In genomic region chrX:581066-581465, GRCh38 we compare ENCODE assay signal across 19 cellular contexts. TPM values are rescaled to one million over a fixed set of nuclear protein-coding genes. Genes with fewer than 3 reads are reported as not detected.
DNase-seq lines count a peak whose midpoint lies in the region; ATAC-seq, FAIRE-seq and TF ChIP-seq lines count a peak whose summit lies in the region.
"Had no signal": no experiment of that assay in that cellular context is flagged by ENCODE, and none has a peak within 500 bp of the region (broad histone marks: within the 10 kb centered on the region; RNA-seq: fewer than 3 reads in every experiment).

No MANE protein-coding gene starts in this region.

- WGBS in K562 (ENCODE audit: insufficient coverage, low coverage, missing lambda C conversion rate) = 0% methylated on average over 1 of the region's 1 CpG
- WGBS in small intestine, 3 donors = 87 to 91% (median 89%) methylated on average over 1 of the region's 1 CpG

- DNase-seq in CD8-positive, alpha-beta T cell = no peak
- DNase-seq in H4 (ENCODE audit: low spot score) (peak; percentile 0), K562 (ENCODE audit: extremely low read depth in 1 of 4, low spot score in 3 of 4) (no peak), small intestine (no peak)
- DNase-seq in stimulated activated CD4-positive, alpha-beta T cell treated with anti-CD3 and anti-CD28 coated beads, Interleukin-1b, Interleukin-23, amount 100 ng/mL, for 48 hours = no peak
- DNase-seq: C1 segment of cervical spinal cord; Caco-2; CD4-positive, alpha-beta memory T cell; DMS153; DND-41; GDM1; GOT3; H7; HCEC 1CT; HFFc6 had no signal

- H3K4me1 ChIP-seq in CD8-positive, alpha-beta T cell (ENCODE audit: insufficient read depth, low read length) = no peaks in the 10 kb centered on the region
- H3K4me1 ChIP-seq in K562 (replicated peaks in 1 of 2; ENCODE audit: control insufficient read depth in 2 of 2, insufficient read depth in 2 of 2, low read length in 2 of 2) (no peaks in the 10 kb centered on the region), small intestine (ENCODE audit: control insufficient read depth in 2 of 2, insufficient read depth in 1 of 2, low read depth in 1 of 2, low read length in 1 of 2) (no peaks in the 10 kb centered on the region)
- H3K4me1 ChIP-seq: Caco-2 had no signal

- no peak overlapping the region for H2AFZ ChIP-seq in K562 (ENCODE audit: low read depth, low read length)

- no peak for TF ChIP-seq RAD21 in K562 (CRISPR knock-in tag; conservative IDR thresholded peaks at IDR 0.05 in 1 of 2, IDR thresholded peaks at IDR 0.05 in 1 of 2)

- no peak overlapping the region for H3K4me2 ChIP-seq in K562 (ENCODE audit: insufficient read depth, low read length)

- no peaks in the 10 kb centered on the region for H3K36me3 ChIP-seq in CD8-positive, alpha-beta T cell (ENCODE audit: insufficient read depth, low read length)
- H3K36me3 ChIP-seq in K562 (ENCODE audit: control insufficient read depth, insufficient read depth, low read length) (no peaks in the 10 kb centered on the region), small intestine (ENCODE audit: control insufficient read depth in 2 of 2, insufficient read depth in 2 of 2, low read length in 2 of 2) (no peaks in the 10 kb centered on the region)

- no peak for TF ChIP-seq EP300 in K562 (IDR thresholded peaks at IDR 0.05; ENCODE audit: low read length)

- FAIRE-seq in K562 (lab: Jason Lieb, UNC) (no peak), small intestine (lab: Jason Lieb, UNC) (no peak)
- FAIRE-seq: GM12878 had no signal

- H3K27ac Mint-ChIP-seq in CD8-positive, alpha-beta T cell = no peak overlapping the region
- H3K27ac Mint-ChIP-seq: CD4-positive, alpha-beta memory T cell; HFFc6 had no signal

- POLR2A ChIA-PET in CD8-positive, alpha-beta T cell (lab: Charles Lee) = no interaction called here
- POLR2A ChIA-PET in K562 (lab: Yijun Ruan, JAX) = no interaction called here

- H3K4me1 Mint-ChIP-seq in CD8-positive, alpha-beta T cell (ENCODE audit: low read depth) = no peaks in the 10 kb centered on the region
- H3K4me1 Mint-ChIP-seq: CD4-positive, alpha-beta memory T cell had no signal

- peaks cover 6% of the 10 kb centered on the region for H3K9me3 Mint-ChIP-seq in CD8-positive, alpha-beta T cell

- peaks cover 12% of the 10 kb centered on the region for H3K27me3 Mint-ChIP-seq in CD8-positive, alpha-beta T cell (ENCODE audit: low read depth)

- H3K9me3 ChIP-seq in CD8-positive, alpha-beta T cell (ENCODE audit: low read length) = no peaks in the 10 kb centered on the region
- H3K9me3 ChIP-seq in K562 (replicated peaks; ENCODE audit: control insufficient read depth, insufficient read depth, low read depth, low read length) = peaks cover 18% of the 10 kb centered on the region
- peaks cover 2% of the 10 kb centered on the region for H3K9me3 ChIP-seq in small intestine (ENCODE audit: control insufficient read depth, low read depth)

- CTCF ChIA-PET in CD8-positive, alpha-beta T cell (lab: Charles Lee) = no interaction called here
- CTCF ChIA-PET in K562 (lab: Yijun Ruan, JAX; ENCODE audit: low intra/inter-chr PET ratio) = no interaction called here

- in situ Hi-C loops in K562 (cut with MboI) = no loop called here

- TF ChIP-seq POLR2A in K562 (conservative IDR thresholded peaks at IDR 0.05) = no peak

- no peaks in the 10 kb centered on the region for H3K36me3 Mint-ChIP-seq in CD8-positive, alpha-beta T cell
- H3K36me3 Mint-ChIP-seq: CD4-positive, alpha-beta memory T cell had no signal

- H3K9me1 ChIP-seq in K562 (ENCODE audit: control insufficient read depth, insufficient read depth, low read length) = no peaks in the 10 kb centered on the region

- H3K4me3 ChIP-seq in CD8-positive, alpha-beta T cell (ENCODE audit: low read depth, low read length) = no peak overlapping the region
- H3K4me3 ChIP-seq in K562 = no peak overlapping the region
- H3K4me3 ChIP-seq in small intestine (ENCODE audit: low read depth in 1 of 2, low read length in 2 of 2) = no peak overlapping the region
- H3K4me3 ChIP-seq: GM12878 had no signal

- no TSS peak for BruUV-seq in K562 (replicated peaks; lab: Mats Ljungman, UMichigan)

- ATAC-seq in CD8-positive, alpha-beta T cell = no peak
- ATAC-seq in K562 = no peak
- ATAC-seq in GM18873 (IDR thresholded peaks at IDR 0.05; ENCODE audit: low FRiP score, unreplicated experiment) = no peak
- ATAC-seq: GM12878 had no signal

- H3K27ac ChIP-seq in CD8-positive, alpha-beta T cell (ENCODE audit: low read depth, low read length) = no peak overlapping the region
- H3K27ac ChIP-seq in K562 (ENCODE audit: extremely low read depth, low read depth, low read length) (no peak overlapping the region), small intestine (ENCODE audit: low read depth in 1 of 2, low read length in 1 of 2) (no peak overlapping the region)

- intact Hi-C loops in CD8-positive, alpha-beta T cell (cut with DNase I, micrococcal nuclease) = no loop called here
- intact Hi-C loops in K562 (cut with micrococcal nuclease) = no loop called here

- H3K4me3 Mint-ChIP-seq in CD8-positive, alpha-beta T cell = no peak overlapping the region
- H3K4me3 Mint-ChIP-seq: CD4-positive, alpha-beta memory T cell; HFFc6 had no signal

- no peaks in the 10 kb centered on the region for H3K79me2 ChIP-seq in K562 (ENCODE audit: control insufficient read depth, insufficient read depth, low read length)

- H3K9ac ChIP-seq in K562 (ENCODE audit: insufficient read depth in 1 of 2, low read depth in 2 of 2, low read length in 2 of 2) = no peak overlapping the region

- peak; percentile 4 for TF ChIP-seq CTCF in CD8-positive, alpha-beta T cell (IDR thresholded peaks at IDR 0.05)
- TF ChIP-seq CTCF in K562 (IDR thresholded peaks at IDR 0.05 in 2 of 3, conservative IDR thresholded peaks at IDR 0.05 in 1 of 3; ENCODE audit: insufficient read depth in 2 of 3, low read depth in 1 of 3, low read length in 3 of 3) = no peak

- no peaks in the 10 kb centered on the region for H4K20me1 ChIP-seq in K562 (replicated peaks; ENCODE audit: control insufficient read depth, insufficient read depth, low read length)

- H3K27me3 ChIP-seq in CD8-positive, alpha-beta T cell (ENCODE audit: insufficient read depth, low read length) = no peaks in the 10 kb centered on the region
- H3K27me3 ChIP-seq in K562 (ENCODE audit: control insufficient read depth in 2 of 2, insufficient read depth in 2 of 2, low read length in 2 of 2) = no peaks in the 10 kb centered on the region
- no peaks in the 10 kb centered on the region for H3K27me3 ChIP-seq in small intestine (ENCODE audit: control insufficient read depth in 2 of 2, insufficient read depth in 2 of 2, low read length in 2 of 2)

TF ChIP-seq in K562, 482 proteins besides CTCF, POLR2A, EP300 and RAD21:
- TF ChIP-seq ELF1 (tag; IDR thresholded peaks at IDR 0.05) = no peak
- no peak for TF ChIP-seq ZBTB1 (CRISPR knock-in tag; IDR thresholded peaks at IDR 0.05; ENCODE audit: borderline replicate concordance, low read depth)
- no peak for TF ChIP-seq POLR3G (IDR thresholded peaks at IDR 0.05; ENCODE audit: extremely low read depth, insufficient read length, insufficient replicate concordance)
- TF ChIP-seq ZNF184 (CRISPR knock-in tag; IDR thresholded peaks at IDR 0.05) = no peak
- peak; percentile 63 for TF ChIP-seq DACH1 (IDR thresholded peaks at IDR 0.05; ENCODE audit: partially characterized antibody)
- no peak for TF ChIP-seq BMI1 (IDR thresholded peaks at IDR 0.05; ENCODE audit: low read length)
- TF ChIP-seq MXD1 (CRISPR knock-in tag; IDR thresholded peaks at IDR 0.05; ENCODE audit: borderline replicate concordance, poor library complexity, severe bottlenecking) = no peak

RNA-seq across cellular contexts. Expression of gene SHOX, which starts 49.5 kb away (rescaled TPM):
- not detected for total RNA-seq in CD8-positive, alpha-beta T cell
- total RNA-seq in H4 (2014; rRNA removed; shearing (Covaris generic)) = 0.08 TPM in 1 of 2 replicates, not detected in the other
- not detected in 2 replicates for total RNA-seq in K562 (2011; cell fraction: chromatin; rRNA removed; ENCODE audit: low replicate concordance)
- total RNA-seq in K562 (2011; cell fraction: nucleolus; rRNA removed) = not detected in 2 replicates
- total RNA-seq in K562 (2011; cell fraction: nucleoplasm; rRNA removed) = not detected in 2 replicates
- total RNA-seq in K562 (2014; rRNA removed) (not detected in 2 replicates), K562 (2014; rRNA removed; fragmentation: Illumina TruSeq; extraction: Trizol) (not detected in 2 replicates), K562 (2015; rRNA removed; fragmentation: Illumina TruSeq; extraction: Trizol) (not detected in 2 replicates), K562 (2021) (not detected in 2 replicates)
- polyA plus RNA-seq in K562 (2011; rRNA removed) (not detected in 2 replicates), K562 (2014; fragmentation: Illumina TruSeq; extraction: Trizol) (not detected in 2 replicates), K562 (2014; fragmentation: Nextera tagmentation; extraction: Ambion mirVana) (not detected), K562 (2014; rRNA removed) (not detected in 2 replicates), small intestine (under 1 TPM in 1 of 3 donors, not detected in 2; 0.04 TPM)
- not detected in 2 replicates for polyA plus RNA-seq in K562 (2011; cell fraction: cytosol; rRNA removed)
- polyA plus RNA-seq in K562 (2011; cell fraction: nucleus; rRNA removed) = not detected in 2 replicates
- not detected in 2 replicates for polyA plus RNA-seq in K562 (2012)
- polyA minus RNA-seq in K562 (2011; rRNA and poly(A)+ RNA removed) = not detected in 2 replicates
- polyA minus RNA-seq in K562 (2011; cell fraction: cytosol; rRNA and poly(A)+ RNA removed) = not detected in 2 replicates
- not detected in 2 replicates for polyA minus RNA-seq in K562 (2011; cell fraction: nucleus; rRNA and poly(A)+ RNA removed)
- total RNA-seq: A172; A673; Caco-2; CD4-positive, alpha-beta memory T cell; GM12878; H7 had no signal
- polyA plus RNA-seq: CD4-positive, alpha-beta memory T cell had no signal
